In genomic region chr2:105881286-105882136, GRCh38 we compare ENCODE assay signal across 15 cellular contexts.
"Had no signal": no experiment of that assay in that cellular context is flagged by ENCODE, and none has a peak within 500 bp of the region (broad histone marks: within the 10 kb centered on the region; RNA-seq: fewer than 3 reads in every experiment).

No MANE protein-coding gene starts in this region.

- H3K27ac Mint-ChIP-seq: T-helper 1 cell treated with Interleukin-12 subunit alpha and Interleukin-12 subunit beta and Interleukin-4 antibody, amounts not matched to agents 30 μg/mL and 1 μg/mL, for 36 hours had no signal

- H3K4me3 ChIP-seq: adrenal gland, colonic mucosa, left lung, spleen, uterus had no signal

- H3K9me3 Mint-ChIP-seq: memory B cell; nephron; T-helper 1 cell treated with Interleukin-12 subunit alpha and Interleukin-12 subunit beta and Interleukin-4 antibody, amounts not matched to agents 30 μg/mL and 1 μg/mL, for 36 hours had no signal

- H3K27me3 Mint-ChIP-seq: memory B cell had no signal

- H3K27me3 ChIP-seq: adrenal gland, colonic mucosa, left lung, spleen, uterus had no signal

- DNase-seq: activated CD4-positive, alpha-beta T cell treated with anti-CD3 and anti-CD28 coated beads, Interleukin-2, amount 50 U/mL, for 1 hour; activated gamma-delta T cell; activated T-cell treated with anti-CD3 and anti-CD28 coated beads for 4 hours; adrenal gland; colonic mucosa; effector CD4-positive, alpha-beta T cell; left lung; spleen; stimulated activated CD4-positive, alpha-beta T cell treated with anti-CD3 and anti-CD28 coated beads, Interleukin-1b, Interleukin-23, amount 100 ng/mL, for 48 hours; stimulated activated naive CD4-positive, alpha-beta T cell treated with Interleukin-2 at 50 U/mL for 16 hours; uterus had no signal

- H3K36me3 ChIP-seq: uterus had no signal

- H3K27ac ChIP-seq: adrenal gland, colonic mucosa, left lung, spleen, uterus had no signal

- H3K4me3 Mint-ChIP-seq: memory B cell; nephron; T-helper 1 cell treated with Interleukin-12 subunit alpha and Interleukin-12 subunit beta and Interleukin-4 antibody, amounts not matched to agents 30 μg/mL and 1 μg/mL, for 36 hours had no signal

- ATAC-seq: left lung, sciatic nerve had no signal
